In the genomic region with DNA sequence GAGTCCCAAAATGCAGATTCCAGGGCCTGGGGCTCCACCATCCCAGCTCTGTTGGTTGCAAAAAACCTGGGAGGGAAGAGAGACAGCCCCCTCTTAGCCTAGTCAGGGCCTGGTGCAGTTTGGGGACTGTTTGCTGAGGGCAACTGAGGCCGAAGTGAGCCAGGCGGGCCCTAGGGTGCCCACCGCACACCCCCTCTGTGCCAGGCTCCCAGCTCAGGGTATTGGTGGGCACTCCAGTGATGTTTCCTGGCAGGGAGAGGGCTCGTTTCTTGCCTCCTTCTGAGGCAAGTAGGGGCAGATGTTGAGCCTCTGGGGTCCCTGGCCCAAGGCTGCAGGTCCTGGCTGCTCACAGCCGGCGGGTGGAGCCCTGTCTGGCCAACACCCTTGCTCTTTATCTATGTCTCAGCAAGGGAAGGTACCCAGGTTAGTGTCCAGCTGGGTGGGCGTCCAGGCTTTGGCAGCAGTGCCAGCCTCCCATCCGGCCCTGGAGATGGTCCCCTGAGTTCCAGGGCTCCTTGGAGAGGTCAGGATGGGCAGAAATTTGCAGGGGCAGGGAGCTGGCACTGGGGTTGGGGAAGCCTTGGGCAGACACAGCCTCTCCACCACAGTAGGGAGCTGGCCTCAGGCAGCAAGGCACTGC, we compare ENCODE assay signal across 24 cellular contexts.
"Had no signal": no experiment of that assay in that cellular context is flagged by ENCODE, and none has a peak within 500 bp of the region (broad histone marks: within the 10 kb centered on the region; RNA-seq: fewer than 3 reads in every experiment).

No MANE protein-coding gene starts in this region.

- H3K36me3 ChIP-seq: breast epithelium, heart right ventricle, left ventricle myocardium inferior, neutrophil, ovary, suprapubic skin, transverse colon had no signal

- ATAC-seq: activated naive CD4-positive, alpha-beta T cell treated with anti-CD3 and anti-CD28 coated beads, Interleukin-2, amount 50 U/mL, for 72 hours; natural killer cell; stimulated activated effector memory CD8-positive, alpha-beta T cell treated with anti-CD3 and anti-CD28 coated beads, Interleukin-12 subunit alpha, Interleukin-12 subunit beta, amount 100 ng/mL, for 72 hours; stimulated activated naive CD8-positive, alpha-beta T cell treated with anti-CD3 and anti-CD28 coated beads, Interleukin-15, amount 100 ng/mL, for 72 hours; WTC11 had no signal

- H3K4me3 ChIP-seq: breast epithelium, heart right ventricle, left ventricle myocardium inferior, ovary, suprapubic skin, transverse colon had no signal

- H3K9me3 ChIP-seq: breast epithelium, heart right ventricle, left ventricle myocardium inferior, neutrophil, ovary, suprapubic skin, transverse colon had no signal

- H3K4me1 ChIP-seq: breast epithelium, left ventricle myocardium inferior, transverse colon had no signal

- H3K27me3 ChIP-seq: breast epithelium, heart right ventricle, neutrophil, ovary, suprapubic skin, transverse colon had no signal

- DNase-seq: activated T-cell treated with anti-CD3 and anti-CD28 coated beads, Interleukin-2, amount 50 U/mL, for 1 hour; cerebellar nuclear complex; cortex of kidney; heart right ventricle; immature natural killer cell; kidney glomerular epithelial cell; left ventricle myocardium inferior; midbrain; natural killer cell; ovary; right cardiac atrium; stimulated activated CD4-positive, alpha-beta T cell treated with anti-CD3 and anti-CD28 coated beads, Interleukin-2, amount 100 ng/mL, for 24 hours; stimulated activated naive CD8-positive, alpha-beta T cell treated with anti-CD3 and anti-CD28 coated beads, Interleukin-15, amount 100 ng/mL, for 72 hours; T-helper 1 cell; T1000; transverse colon had no signal

- FAIRE-seq: urothelium cell line had no signal

- H3K27ac ChIP-seq: breast epithelium, epithelial cell of prostate, heart right ventricle, left ventricle myocardium inferior, neutrophil, ovary, suprapubic skin, transverse colon had no signal
